In genomic region chr12:69291278-69291593, GRCh38 we compare ENCODE assay signal across 16 cellular contexts. TPM values are rescaled to one million over a fixed set of nuclear protein-coding genes. Genes with fewer than 3 reads are reported as not detected.
DNase-seq lines count a peak whose midpoint lies in the region; ATAC-seq and TF ChIP-seq lines count a peak whose summit lies in the region.
"Had no signal": no experiment of that assay in that cellular context is flagged by ENCODE, and none has a peak within 500 bp of the region (broad histone marks: within the 10 kb centered on the region; RNA-seq: fewer than 3 reads in every experiment).

No MANE protein-coding gene starts in this region.

- H3K9me3 ChIP-seq in OCI-LY7 (ENCODE audit: low read length): no peaks in the 10 kb centered on the region
- H3K9me3 ChIP-seq: Peyer's patch had no signal

- H3K27ac ChIP-seq in 22Rv1: no peak overlapping the region
- no peak overlapping the region for H3K27ac ChIP-seq in OCI-LY7 (ENCODE audit: low read depth, low read length, poor library complexity, severe bottlenecking)
- H3K27ac ChIP-seq: Peyer's patch had no signal

- BruUV-seq in OCI-LY7 (replicated peaks; lab: Mats Ljungman, UMichigan): no TSS peak

- DNase-seq in CD14-positive monocyte (ENCODE audit: low spot score) (no peak), OCI-LY7 (ENCODE audit: low spot score) (no peak), mesothelial cell of epicardium (ENCODE audit: low spot score in 2 of 2, unreplicated experiment in 2 of 2) (no peak)
- DNase-seq in activated T-cell treated with anti-CD3 and anti-CD28 coated beads, Interleukin-2, amount 50 U/mL, for 72 hours: no peak
- DNase-seq: DMS79, NCI-H1048, NCI-H1436 treated with DMSO at 0.1 percent for 48 hours had no signal

- no peaks in the 10 kb centered on the region for H3K36me3 ChIP-seq in OCI-LY7 (ENCODE audit: insufficient read depth, low read length)
- H3K36me3 ChIP-seq: Peyer's patch had no signal

- ATAC-seq in GM21367 (IDR thresholded peaks at IDR 0.05; ENCODE audit: unreplicated experiment): no peak
- ATAC-seq in HG02870 (IDR thresholded peaks at IDR 0.05; ENCODE audit: unreplicated experiment): no peak
- no peak for ATAC-seq in activated T-cell treated with anti-CD3 and anti-CD28 coated beads, Interleukin-2, amount 50 U/mL, for 72 hours (replicated peaks in 1 of 2)

- no peaks in the 10 kb centered on the region for H3K4me1 ChIP-seq in OCI-LY7 (ENCODE audit: insufficient read depth, low read length, poor library complexity, severe bottlenecking)
- H3K4me1 ChIP-seq: Peyer's patch had no signal

- peak overlapping the region; percentile 21 to 77 for H3K4me3 Mint-ChIP-seq in CD14-positive monocyte
- H3K4me3 Mint-ChIP-seq in mesothelial cell of epicardium: no peak overlapping the region
- H3K4me3 Mint-ChIP-seq in activated T-cell treated with anti-CD3 and anti-CD28 coated beads, Interleukin-2, amount 50 U/mL, for 72 hours: no peak overlapping the region
- H3K4me3 Mint-ChIP-seq: B cell; CD8-positive, alpha-beta memory T cell; H9 had no signal

- H3K36me3 Mint-ChIP-seq in CD14-positive monocyte: no peaks in the 10 kb centered on the region
- no peaks in the 10 kb centered on the region for H3K36me3 Mint-ChIP-seq in mesothelial cell of epicardium
- no peaks in the 10 kb centered on the region for H3K36me3 Mint-ChIP-seq in activated T-cell treated with anti-CD3 and anti-CD28 coated beads, Interleukin-2, amount 50 U/mL, for 72 hours (ENCODE audit: insufficient read depth in 2 of 2)
- H3K36me3 Mint-ChIP-seq: CD8-positive, alpha-beta memory T cell had no signal

- peaks cover 53% of the 10 kb centered on the region for H3K4me1 Mint-ChIP-seq in CD14-positive monocyte
- no peaks in the 10 kb centered on the region for H3K4me1 Mint-ChIP-seq in mesothelial cell of epicardium
- H3K4me1 Mint-ChIP-seq in activated T-cell treated with anti-CD3 and anti-CD28 coated beads, Interleukin-2, amount 50 U/mL, for 72 hours (ENCODE audit: low read depth): peaks cover 7% of the 10 kb centered on the region

- intact Hi-C loops in CD14-positive monocyte (cut with micrococcal nuclease): loop anchor here (5.0 kb wide), 3 partner anchors 56 to 281 kb away; partner anchors contain the start of genes LYZ (in 1 of the 2) and YEATS4 (in 1 of the 2)
- intact Hi-C loops in OCI-LY7 (cut with micrococcal nuclease; ENCODE audit: unreplicated experiment): loop anchor here (1.0 to 2.0 kb wide), 5 partner anchors 38 to 348 kb away; no protein-coding TSS in a partner anchor

- H3K4me2 ChIP-seq in OCI-LY7 (ENCODE audit: low read length): no peak overlapping the region

- H3K79me2 ChIP-seq in OCI-LY7 (ENCODE audit: insufficient read depth, low read depth, low read length): no peaks in the 10 kb centered on the region

- H3K9me3 Mint-ChIP-seq in CD14-positive monocyte (peaks cover 0 to 5% (median 0%) of the 10 kb centered on the region in 7 donors), mesothelial cell of epicardium (peaks cover 5% of the 10 kb centered on the region)
- H3K9me3 Mint-ChIP-seq in activated T-cell treated with anti-CD3 and anti-CD28 coated beads, Interleukin-2, amount 50 U/mL, for 72 hours: no peaks in the 10 kb centered on the region
- H3K9me3 Mint-ChIP-seq: CD8-positive, alpha-beta memory T cell; H9 had no signal

- no peak overlapping the region for H2AFZ ChIP-seq in OCI-LY7 (ENCODE audit: low read length)

- H3K27me3 Mint-ChIP-seq in CD14-positive monocyte (ENCODE audit: low read depth in 3 of 3) (peaks cover 7 to 11% (median 9%) of the 10 kb centered on the region in 3 donors), mesothelial cell of epicardium (ENCODE audit: low read depth) (peaks cover 58% of the 10 kb centered on the region)
- peaks cover 16% of the 10 kb centered on the region for H3K27me3 Mint-ChIP-seq in activated T-cell treated with anti-CD3 and anti-CD28 coated beads, Interleukin-2, amount 50 U/mL, for 72 hours (ENCODE audit: low read depth)

- no peaks in the 10 kb centered on the region for H4K20me1 ChIP-seq in OCI-LY7 (ENCODE audit: insufficient read depth, low read length)

- no peak overlapping the region for H3K4me3 ChIP-seq in OCI-LY7 (ENCODE audit: low read depth, low read length, poor library complexity, severe bottlenecking)
- H3K4me3 ChIP-seq: K562, Peyer's patch had no signal

- CTCF ChIA-PET in OCI-LY7 (lab: Charles Lee; ENCODE audit: unreplicated experiment): interaction anchor here (0.6 kb wide), 1 partner anchor 92 kb away, joined by 3 read pairs; no protein-coding TSS in a partner anchor

- H3K27ac Mint-ChIP-seq in CD14-positive monocyte (peak overlapping the region in 4 of 7 donors; percentile 36 to 69 (median 54)), mesothelial cell of epicardium (no peak overlapping the region)
- no peak overlapping the region for H3K27ac Mint-ChIP-seq in activated T-cell treated with anti-CD3 and anti-CD28 coated beads, Interleukin-2, amount 50 U/mL, for 72 hours
- H3K27ac Mint-ChIP-seq: B cell, H9 had no signal

- peak; percentile 79 for TF ChIP-seq CTCF in 22Rv1 (IDR thresholded peaks at IDR 0.05)
- TF ChIP-seq CTCF in CD14-positive monocyte (IDR thresholded peaks at IDR 0.05): peak; percentile 63
- TF ChIP-seq CTCF in OCI-LY7 (conservative IDR thresholded peaks at IDR 0.05; ENCODE audit: low read length): peak; percentile 25; the same call in 1 of the 2 replicates
- TF ChIP-seq CTCF in mesothelial cell of epicardium (IDR thresholded peaks at IDR 0.05; ENCODE audit: unreplicated experiment): peak; percentile 19

- POLR2A ChIA-PET in OCI-LY7 (lab: Charles Lee): interaction anchor here (0.6 kb wide), 3 partner anchors 17 to 266 kb away, joined by 3 read pairs; no protein-coding TSS in a partner anchor

- H3K9me2 ChIP-seq in OCI-LY7 (ENCODE audit: insufficient read depth, low read length): no peaks in the 10 kb centered on the region

RNA-seq across cellular contexts. Expression of gene CPSF6, which starts 51.9 kb away (rescaled TPM):
- polyA plus RNA-seq in CD14-positive monocyte: 10 to 100 TPM; 35.4 to 38.0 TPM
- total RNA-seq in OCI-LY7 (2014; rRNA removed; shearing (Covaris generic)): 90.4 and 207 TPM in 2 replicates
- total RNA-seq in OCI-LY7 (2022): 163 and 165 TPM in 2 replicates
- 151 to 155 TPM (median 152 TPM) in 3 replicates for total RNA-seq in mesothelial cell of epicardium
- total RNA-seq in activated T-cell treated with anti-CD3 and anti-CD28 coated beads, Interleukin-2, amount 50 U/mL, for 72 hours: 10 to 100 TPM; 86.1 to 97.2 TPM

RNA-seq across cellular contexts. Expression of gene LYZ, which starts 56.9 kb away (rescaled TPM):
- polyA plus RNA-seq in CD14-positive monocyte: over 10,000 TPM; 13,865 to 46,644 TPM
- not detected in 2 replicates for total RNA-seq in OCI-LY7 (2014; rRNA removed; shearing (Covaris generic))
- 0.29 TPM in 1 of 2 replicates, not detected in the other for total RNA-seq in OCI-LY7 (2022)
- 0.34 to 0.60 TPM (median 0.47 TPM) in 3 replicates for total RNA-seq in mesothelial cell of epicardium
- under 1 TPM in 1 of 2 donors, not detected in 1; 0.37 TPM for total RNA-seq in activated T-cell treated with anti-CD3 and anti-CD28 coated beads, Interleukin-2, amount 50 U/mL, for 72 hours
- total RNA-seq: H9 had no signal
- polyA plus RNA-seq: AG04450; CD8-positive, alpha-beta memory T cell had no signal

Comparison
In these comparisons a context has a peak if more than half of its experiments do, and no peak if none do; other contexts are left out.
1. CTCF ChIP-seq: peak in every context shown above with its lines; median percentile 79 in 22Rv1; 63 in CD14-positive monocyte; 25 in OCI-LY7; 19 in mesothelial cell of epicardium.
2. H3K27ac Mint-ChIP-seq: peak in CD14-positive monocyte (4 of 7); none in mesothelial cell of epicardium (single experiment) and activated T-cell treated with anti-CD3 and anti-CD28 coated beads, Interleukin-2, amount 50 U/mL, for 72 hours (single experiment).
3. H3K4me3 Mint-ChIP-seq: peak in CD14-positive monocyte (2 of 2); none in mesothelial cell of epicardium (single experiment) and activated T-cell treated with anti-CD3 and anti-CD28 coated beads, Interleukin-2, amount 50 U/mL, for 72 hours (0 of 2).